8 cellular contexts compared by ENCODE assay signal in the genomic region with DNA sequence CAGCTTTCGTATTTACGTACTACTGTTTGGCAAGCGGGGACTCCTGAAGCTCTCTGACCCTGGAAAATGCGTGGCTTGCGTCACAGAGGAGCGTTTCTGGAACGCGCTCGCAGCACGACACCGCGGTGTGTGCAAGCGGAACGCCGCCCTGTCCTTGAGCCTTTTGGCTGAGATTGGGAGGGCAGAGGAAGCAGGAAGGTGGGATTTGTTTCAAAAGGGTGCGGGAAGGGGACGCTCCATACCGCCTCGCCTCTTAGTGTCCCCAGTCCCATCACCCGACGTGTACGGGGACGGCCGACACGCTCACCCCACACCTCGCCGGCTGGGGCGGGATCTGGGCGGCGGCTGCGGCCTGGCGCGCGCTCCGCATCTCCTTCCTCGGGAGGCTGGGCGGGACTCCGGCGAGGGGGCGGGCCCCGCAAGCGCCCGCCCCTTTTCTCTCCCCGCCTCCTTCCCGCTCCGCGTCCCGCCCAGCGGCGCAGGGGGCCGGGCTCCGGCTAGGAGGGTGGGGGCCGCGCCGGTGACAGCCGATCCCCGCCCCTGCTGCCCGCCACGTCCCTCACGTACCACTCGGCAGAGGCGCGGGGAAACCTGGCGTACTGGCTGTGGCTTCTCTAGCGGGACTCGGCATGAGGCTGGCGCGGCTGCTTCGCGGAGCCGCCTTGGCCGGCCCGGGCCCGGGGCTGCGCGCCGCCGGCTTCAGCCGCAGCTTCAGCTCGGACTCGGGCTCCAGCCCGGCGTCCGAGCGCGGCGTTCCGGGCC. TPM values are rescaled to one million over a fixed set of nuclear protein-coding genes. Genes with fewer than 3 reads are reported as not detected.
DNase-seq lines count a peak whose midpoint lies in the region; ATAC-seq, FAIRE-seq and TF ChIP-seq lines count a peak whose summit lies in the region.

A gene (plus strand): TSS at position 569 of the 762 bp plus-strand sequence. CDS start 61 bp downstream, at position 630.

- TF ChIP-seq POLR2A in thyroid gland (IDR thresholded peaks at IDR 0.05): peak in 1 of 2 donors; percentile 88

- WGBS in pancreas, 2 donors: 0% methylated on average over 39 to 88 of the region's 88 CpGs
- 0 to 1% methylated on average over 32 of the region's 88 CpGs for WGBS in thyroid gland, 2 donors

- no peaks in the 10 kb centered on the region for H3K9me3 Mint-ChIP-seq in activated naive CD8-positive, alpha-beta T cell (ENCODE audit: low read depth)
- H3K9me3 Mint-ChIP-seq in glutamatergic neuron (ENCODE audit: unreplicated experiment): no peaks in the 10 kb centered on the region

- peaks cover 8% of the 10 kb centered on the region for H3K36me3 Mint-ChIP-seq in activated naive CD8-positive, alpha-beta T cell
- no peaks in the 10 kb centered on the region for H3K36me3 Mint-ChIP-seq in glutamatergic neuron (ENCODE audit: unreplicated experiment)

- no peaks in the 10 kb centered on the region for H3K27me3 Mint-ChIP-seq in activated naive CD8-positive, alpha-beta T cell
- peaks cover 3% of the 10 kb centered on the region for H3K27me3 Mint-ChIP-seq in glutamatergic neuron (ENCODE audit: unreplicated experiment)

- ATAC-seq in HG02610 (IDR thresholded peaks at IDR 0.05; ENCODE audit: unreplicated experiment) (peak; percentile 93), pancreas (peak; percentile 96 to 98 (median 96))

- H3K27ac Mint-ChIP-seq in activated naive CD8-positive, alpha-beta T cell: peak within 1 kb of the TSS; percentile 98
- H3K27ac Mint-ChIP-seq in glutamatergic neuron (ENCODE audit: unreplicated experiment): peak within 1 kb of the TSS; percentile 98

- H3K4me3 ChIP-seq in pancreas (peak within 1 kb of the TSS; percentile 52 to 87 (median 74)), thyroid gland (replicated peaks in 1 of 3) (peak within 1 kb of the TSS; percentile 76 to 84 (median 77))

- DNase-seq in GM10266 (ENCODE audit: extremely low spot score): peak; percentile 98
- DNase-seq in NCI-H1092 (lab: John Stamatoyannopoulos, UW): peak; percentile 68
- DNase-seq in SKM-1 treated with dmso at 0.1 percent for 144 hours (lab: John Stamatoyannopoulos, UW; ENCODE audit: unreplicated experiment): peak; percentile 86
- DNase-seq in glutamatergic neuron: peak; percentile 90
- DNase-seq in pancreas: peak; percentile 85 to 96 (median 92)
- DNase-seq in thyroid gland: peak; percentile 89 to 91

- H3K4me1 ChIP-seq in pancreas (peaks cover 4 to 6% (median 5%) of the 10 kb centered on the region in 3 donors), thyroid gland (peaks cover 7 to 11% of the 10 kb centered on the region in 2 donors)

- H3K4me1 Mint-ChIP-seq in activated naive CD8-positive, alpha-beta T cell (ENCODE audit: low read depth): peaks cover 56% of the 10 kb centered on the region
- peaks cover 4% of the 10 kb centered on the region for H3K4me1 Mint-ChIP-seq in glutamatergic neuron (ENCODE audit: low read depth, unreplicated experiment)

- H3K27me3 ChIP-seq in pancreas (no peaks in the 10 kb centered on the region), thyroid gland (no peaks in the 10 kb centered on the region)

- H3K27ac ChIP-seq in pancreas (peak within 1 kb of the TSS; percentile 85 to 97 (median 94)), thyroid gland (peak within 1 kb of the TSS; percentile 78 to 91 (median 81))

- H3K36me3 ChIP-seq in pancreas (no peaks in the 10 kb centered on the region), thyroid gland (no peaks in the 10 kb centered on the region)

- no peak for FAIRE-seq in pancreas (lab: Jason Lieb, UNC)

- TF ChIP-seq CTCF in GM10266 (IDR thresholded peaks at IDR 0.05; ENCODE audit: control insufficient read depth, insufficient read depth, low read depth, missing control alignments) (no peak), glutamatergic neuron (IDR thresholded peaks at IDR 0.05; ENCODE audit: partially characterized antibody, unreplicated experiment) (no peak), pancreas (IDR thresholded peaks at IDR 0.05) (no peak), thyroid gland (IDR thresholded peaks at IDR 0.05) (no peak)

- H3K9me3 ChIP-seq in pancreas (no peaks in the 10 kb centered on the region), thyroid gland (no peaks in the 10 kb centered on the region)

- peak within 1 kb of the TSS; percentile 98 for H3K4me3 Mint-ChIP-seq in activated naive CD8-positive, alpha-beta T cell
- peak within 1 kb of the TSS; percentile 98 for H3K4me3 Mint-ChIP-seq in glutamatergic neuron (ENCODE audit: unreplicated experiment)

- intact Hi-C loops in pancreas (cut with DNase I): no loop called here
- intact Hi-C loops in thyroid gland (cut with DNase I): no loop called here

RNA-seq across cellular contexts. Expression of the gene that starts here (rescaled TPM):
- 22.0 TPM for total RNA-seq in glutamatergic neuron (ENCODE audit: unreplicated experiment)
- 10 to 100 TPM in 1 of 6 donors, 1 to 10 TPM in 5; 5.5 to 12.4 (median 7.9) TPM for total RNA-seq in pancreas
- 1 to 10 TPM; 1.2 to 3.1 TPM for polyA plus RNA-seq in pancreas
- total RNA-seq in thyroid gland: 10 to 100 TPM in 3 of 4 donors, 1 to 10 TPM in 1; 7.0 to 13.5 (median 11.4) TPM

Comparison
In these comparisons a context has a peak if more than half of its experiments do, and no peak if none do; other contexts are left out.
1. Peak in every context shown above with its lines: DNase-seq, ATAC-seq, H3K4me3 ChIP-seq and H3K27ac ChIP-seq.